In the genomic region with DNA sequence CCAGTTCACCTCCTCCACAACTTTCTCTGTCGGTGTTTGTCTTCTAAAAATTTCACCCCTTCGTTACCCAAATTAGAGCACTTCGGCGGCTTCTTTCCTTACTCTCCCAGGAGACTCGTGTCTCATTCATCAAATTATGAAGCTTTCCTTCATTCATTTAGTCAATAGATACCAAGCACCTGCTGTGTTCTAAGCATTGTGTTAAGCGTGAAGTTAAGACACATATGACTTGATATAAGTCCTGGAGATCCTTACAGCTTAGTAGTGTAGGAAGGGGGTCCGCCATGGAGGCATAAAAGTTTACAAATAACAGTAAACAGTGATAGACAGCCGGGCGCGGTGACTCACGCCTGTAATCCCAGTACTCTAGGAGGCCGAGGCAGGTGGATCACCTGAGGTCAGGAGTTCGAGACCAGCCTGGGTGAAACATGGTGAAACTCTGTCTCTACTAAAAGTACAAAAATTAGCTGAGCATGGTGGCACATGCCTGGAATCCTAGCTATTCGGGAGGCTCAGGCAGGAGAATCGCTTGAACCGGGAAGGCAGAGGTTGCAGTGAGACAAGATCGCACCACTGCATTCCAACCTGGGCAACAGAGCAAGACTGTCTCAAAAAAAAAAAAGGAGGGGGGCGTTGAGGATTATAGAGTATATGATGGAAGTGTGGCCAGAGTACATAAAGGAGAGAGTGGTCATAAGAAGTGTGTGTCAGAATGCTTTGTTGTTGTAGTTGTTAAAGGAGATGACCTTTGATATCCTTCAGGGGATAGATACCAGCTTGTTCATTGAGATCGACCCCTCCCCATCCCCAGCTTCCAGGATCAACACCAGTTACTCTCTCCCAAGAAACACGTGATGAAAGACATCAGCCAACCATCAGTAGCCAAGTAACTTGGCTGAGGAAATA, we compare ENCODE assay signal across 8 cellular contexts. TPM values are rescaled to one million over a fixed set of nuclear protein-coding genes. Genes with fewer than 3 reads are reported as not detected.
DNase-seq lines count a peak whose midpoint lies in the region; ATAC-seq, FAIRE-seq and TF ChIP-seq lines count a peak whose summit lies in the region.

No MANE protein-coding gene starts in this region.

- H3K4me3 ChIP-seq in HCT116 (replicated peaks in 1 of 2; ENCODE audit: low read depth in 1 of 2, low read length in 2 of 2) (peak overlapping the region; percentile 85 to 87), foreskin fibroblast (ENCODE audit: low read depth in 1 of 2, low read length in 2 of 2) (peak overlapping the region; percentile 90 to 99), skin epidermis (peak overlapping the region; percentile 57 to 94 (median 78))

- peak overlapping the region; percentile 98 for H3K4me2 ChIP-seq in HCT116 (ENCODE audit: low read length)

- no peak for TF ChIP-seq POLR2A in HCT116 (IDR thresholded peaks at IDR 0.05; ENCODE audit: borderline replicate concordance, extremely low read depth, insufficient read depth, insufficient read length)

- peak overlapping the region; percentile 76 for H3K27ac ChIP-seq in HCT116 (ENCODE audit: low read depth, low read length)
- peak overlapping the region; percentile 76 for H3K27ac ChIP-seq in VCaP
- peak overlapping the region in 16 of 21 experiments; percentile 62 to 96 (median 85) for H3K27ac ChIP-seq in skin epidermis

- peaks cover 9 to 42% of the 10 kb centered on the region in 2 experiments; a peak in 3 of 4 replicates for H3K4me1 ChIP-seq in HCT116 (ENCODE audit: control insufficient read depth in 1 of 2, insufficient read depth in 2 of 2, low read length in 2 of 2)

- peaks cover 0 to 2% of the 10 kb centered on the region in 2 experiments; a peak in 2 of 4 replicates for H3K36me3 ChIP-seq in HCT116 (ENCODE audit: control insufficient read depth in 1 of 2, insufficient read depth in 2 of 2, low read length in 2 of 2)

- peaks cover 23% of the 10 kb centered on the region for H3K79me2 ChIP-seq in HCT116 (ENCODE audit: insufficient read depth, low read length)

- H4K20me1 ChIP-seq in HCT116 (ENCODE audit: insufficient read depth): no peaks in the 10 kb centered on the region

- H3K27me3 ChIP-seq in HCT116 (ENCODE audit: insufficient read depth, low read length): no peaks in the 10 kb centered on the region

- H3K9me2 ChIP-seq in HCT116 (ENCODE audit: insufficient read depth): no peaks in the 10 kb centered on the region

- CTCF ChIA-PET in HCT116 (lab: Charles Lee): interaction anchor here (0.7 to 1.3 kb wide), 6 partner anchors 11 to 340 kb away, joined by 3 to 7 read pairs (median 3); no protein-coding TSS in a partner anchor

- POLR2A ChIA-PET in HCT116 (lab: Charles Lee): interaction anchor here (0.6 to 1.1 kb wide), 5 partner anchors 10 to 135 kb away, joined by 3 to 16 read pairs (median 3); a partner anchor contains a TSS

- DNase-seq in HCT116 (ENCODE audit: low read depth, low spot score) (no peak), foreskin fibroblast (no peak), GM10266 (ENCODE audit: extremely low spot score) (no peak), HTR-8/SVneo (ENCODE audit: insufficient read length, low spot score) (no peak)
- DNase-seq in central memory CD4-positive, alpha-beta T cell: no peak

- no peak for FAIRE-seq in HTR-8/SVneo (lab: Jason Lieb, UNC)

- RAD21 ChIA-PET in HCT116 (lab: Charles Lee; ENCODE audit: low non-redundant PET in 1 of 2, low total read pairs in 2 of 2, uncharacterized antibody in 2 of 2, unreplicated experiment in 2 of 2): interaction anchor here (0.7 kb wide), 2 partner anchors 12 to 129 kb away, joined by 3 read pairs; a partner anchor contains a TSS

- no peak for TF ChIP-seq RAD21 in HCT116 (IDR thresholded peaks at IDR 0.05; ENCODE audit: low read depth)

- no TSS peak for BruUV-seq in HCT116 (replicated peaks; lab: Mats Ljungman, UMichigan)

- intact Hi-C loops in HCT116 (cut with micrococcal nuclease): no loop called here

- ATAC-seq in HCT116 (peak; percentile 3; the same call in 1 of the 2 replicates), GM21786 (IDR thresholded peaks at IDR 0.05; ENCODE audit: unreplicated experiment) (no peak)

- TF ChIP-seq CTCF in HCT116 (IDR thresholded peaks at IDR 0.05 in 2 of 3, conservative IDR thresholded peaks at IDR 0.05 in 1 of 3; ENCODE audit: borderline replicate concordance in 1 of 3, insufficient read depth in 1 of 3, low read depth in 2 of 3, low read length in 2 of 3): no peak
- TF ChIP-seq CTCF in VCaP (conservative IDR thresholded peaks at IDR 0.05): no peak
- TF ChIP-seq CTCF in foreskin fibroblast (IDR thresholded peaks at IDR 0.05; ENCODE audit: low read depth, low read length): no peak
- no peak for TF ChIP-seq CTCF in GM10266 (IDR thresholded peaks at IDR 0.05; ENCODE audit: control insufficient read depth, insufficient read depth, low read depth, missing control alignments)

- H3K9me3 ChIP-seq in HCT116 (ENCODE audit: control insufficient read depth in 1 of 2, insufficient read depth in 1 of 2, low read depth in 1 of 2, low read length in 2 of 2): no peaks in the 10 kb centered on the region

- peak overlapping the region; percentile 89 for H3K9ac ChIP-seq in HCT116 (ENCODE audit: low read length)

- peak overlapping the region; percentile 46 for H2AFZ ChIP-seq in HCT116 (ENCODE audit: low read depth, low read length, poor library complexity, severe bottlenecking)

TF ChIP-seq in HCT116, 20 proteins besides CTCF, POLR2A, EP300 and RAD21:
- TF ChIP-seq POLR2AphosphoS5 (IDR thresholded peaks at IDR 0.05; ENCODE audit: low read depth, low read length): no peak
- TF ChIP-seq, protein P1, sequence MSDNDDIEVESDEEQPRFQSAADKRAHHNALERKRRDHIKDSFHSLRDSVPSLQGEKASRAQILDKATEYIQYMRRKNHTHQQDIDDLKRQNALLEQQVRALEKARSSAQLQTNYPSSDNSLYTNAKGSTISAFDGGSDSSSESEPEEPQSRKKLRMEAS (IDR thresholded peaks at IDR 0.05): 0 out of 2 replicates have a peak, but pooled peaks have one; percentile 12

RNA-seq across cellular contexts. Expression of a gene that starts 0.7 kb away (rescaled TPM):
- 18.6 TPM for total RNA-seq in HCT116 (2021; ENCODE audit: unreplicated experiment)
- polyA plus RNA-seq in HCT116 (2012): 21.1 and 21.2 TPM in 2 replicates

RNA-seq across cellular contexts. Expression of a gene that starts 3.5 kb away (rescaled TPM):
- 22.5 TPM for total RNA-seq in HCT116 (2021; ENCODE audit: unreplicated experiment)
- 12.5 and 15.4 TPM in 2 replicates for polyA plus RNA-seq in HCT116 (2012)

RNA-seq across cellular contexts. Expression of a gene that starts 28.5 kb away (rescaled TPM):
- 30.6 TPM for total RNA-seq in HCT116 (2021; ENCODE audit: unreplicated experiment)
- 5.4 and 9.8 TPM in 2 replicates for polyA plus RNA-seq in HCT116 (2012)
